ENCODE assay signal across 1 cellular context in genomic region chr19:37594064-37594981, GRCh38.
TF ChIP-seq lines count a peak whose summit lies in the region.

Gene ZNF540, plus strand, starts transcription at chr19:37594876. Its CDS starts 3,572 bp downstream, at chr19:37598448.
Gene ZNF571, minus strand, starts transcription at chr19:37594792. Its CDS starts 8,116 bp downstream, at chr19:37586676.

TF ChIP-seq in endothelial cell of umbilical vein, 7 proteins besides CTCF, POLR2A, EP300 and RAD21:
- TF ChIP-seq POLR2AphosphoS5 (IDR thresholded peaks at IDR 0.05; ENCODE audit: insufficient read depth, low read depth, low read length) = no peak
- TF ChIP-seq FOS (IDR thresholded peaks at IDR 0.05; ENCODE audit: borderline replicate concordance, insufficient read depth, low read length) = no peak
- TF ChIP-seq, protein P1, sequence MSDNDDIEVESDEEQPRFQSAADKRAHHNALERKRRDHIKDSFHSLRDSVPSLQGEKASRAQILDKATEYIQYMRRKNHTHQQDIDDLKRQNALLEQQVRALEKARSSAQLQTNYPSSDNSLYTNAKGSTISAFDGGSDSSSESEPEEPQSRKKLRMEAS (IDR thresholded peaks at IDR 0.05; ENCODE audit: insufficient read depth, insufficient read length) = no peak
- no peak for TF ChIP-seq JUN (IDR thresholded peaks at IDR 0.05; ENCODE audit: borderline replicate concordance, insufficient read depth, insufficient read length, low read depth)
- TF ChIP-seq GATA2 (IDR thresholded peaks at IDR 0.05; ENCODE audit: insufficient read depth, insufficient read length, low read depth, low read length) = no peak
- TF ChIP-seq MYC (IDR thresholded peaks at IDR 0.05; ENCODE audit: low read depth, low read length) = no peak
- TF ChIP-seq EZH2 (IDR thresholded peaks at IDR 0.05; ENCODE audit: borderline replicate concordance, low read depth, low read length, severe bottlenecking) = no peak
